Comparison of ENCODE assay signal across 1 cellular context in genomic region chr6:104909140-104909525, GRCh38.
TF ChIP-seq lines count a peak whose summit lies in the region.

No MANE protein-coding gene starts in this region.

TF ChIP-seq in HepG2, 621 proteins besides CTCF, POLR2A, EP300 and RAD21:
- TF ChIP-seq, protein P1, sequence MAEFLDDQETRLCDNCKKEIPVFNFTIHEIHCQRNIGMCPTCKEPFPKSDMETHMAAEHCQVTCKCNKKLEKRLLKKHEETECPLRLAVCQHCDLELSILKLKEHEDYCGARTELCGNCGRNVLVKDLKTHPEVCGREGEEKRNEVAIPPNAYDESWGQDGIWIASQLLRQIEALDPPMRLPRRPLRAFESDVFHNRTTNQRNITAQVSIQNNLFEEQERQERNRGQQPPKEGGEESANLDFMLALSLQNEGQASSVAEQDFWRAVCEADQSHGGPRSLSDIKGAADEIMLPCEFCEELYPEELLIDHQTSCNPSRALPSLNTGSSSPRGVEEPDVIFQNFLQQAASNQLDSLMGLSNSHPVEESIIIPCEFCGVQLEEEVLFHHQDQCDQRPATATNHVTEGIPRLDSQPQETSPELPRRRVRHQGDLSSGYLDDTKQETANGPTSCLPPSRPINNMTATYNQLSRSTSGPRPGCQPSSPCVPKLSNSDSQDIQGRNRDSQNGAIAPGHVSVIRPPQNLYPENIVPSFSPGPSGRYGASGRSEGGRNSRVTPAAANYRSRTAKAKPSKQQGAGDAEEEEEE (CRISPR knock-in tag; IDR thresholded peaks at IDR 0.05; ENCODE audit: borderline replicate concordance): no peak
- TF ChIP-seq ZNF740 (CRISPR knock-in tag; IDR thresholded peaks at IDR 0.05) (no peak), ZNF577 (CRISPR knock-in tag; IDR thresholded peaks at IDR 0.05; ENCODE audit: borderline replicate concordance, low read depth) (no peak), ZBTB42 (CRISPR knock-in tag; IDR thresholded peaks at IDR 0.05) (no peak)
- TF ChIP-seq, protein P2, sequence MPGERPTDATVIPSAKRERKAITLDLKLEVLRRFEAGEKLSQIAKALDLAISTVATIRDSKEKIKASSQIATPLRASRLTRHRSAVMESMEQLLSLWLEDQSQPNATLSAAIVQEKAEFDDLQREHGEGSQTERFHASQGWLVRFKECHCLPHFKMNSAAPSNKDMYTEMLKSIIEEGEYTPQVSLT (CRISPR knock-in tag; IDR thresholded peaks at IDR 0.05; ENCODE audit: borderline replicate concordance, low read depth): no peak
